19 cellular contexts compared by ENCODE assay signal in genomic region chr22:44118645-44119315, GRCh38.
"Had no signal": no experiment of that assay in that cellular context is flagged by ENCODE, and none has a peak within 500 bp of the region (broad histone marks: within the 10 kb centered on the region; RNA-seq: fewer than 3 reads in every experiment).

No MANE protein-coding gene starts in this region.

- H3K9me3 Mint-ChIP-seq: activated CD4-positive, alpha-beta memory T cell treated with anti-CD3 and anti-CD28 coated beads, Interleukin-2, amount 10 ng/mL, durations not matched to agents 7 days and 5 days; activated naive CD4-positive, alpha-beta T cell treated with anti-CD3 and anti-CD28 coated beads for 36 hours; activated T-cell treated with anti-CD3 and anti-CD28 coated beads, Interleukin-2, amount 50 U/mL, for 24 hours; neural crest cell; T-helper 2 cell treated with Interferon-gamma antibody and Interleukin-4, amounts not matched to agents 5 μg/mL and 100 μg/mL, for 36 hours had no signal

- H3K27me3 Mint-ChIP-seq: activated CD4-positive, alpha-beta memory T cell treated with anti-CD3 and anti-CD28 coated beads, Interleukin-2, amount 10 ng/mL, durations not matched to agents 7 days and 5 days; activated T-cell treated with anti-CD3 and anti-CD28 coated beads, Interleukin-2, amount 50 U/mL, for 24 hours; stimulated activated naive B cell treated with anti-CD40 and anti-IgM and Interleukin-4, amounts not matched to agents 10 μg/mL and 1 μg/mL and 100 μg/mL, for 72 hours had no signal

- H3K4me1 ChIP-seq: body of pancreas had no signal

- H3K36me3 ChIP-seq: ovary had no signal

- H3K4me3 ChIP-seq: body of pancreas, ovary had no signal

- H3K27ac Mint-ChIP-seq: activated CD4-positive, alpha-beta memory T cell treated with anti-CD3 and anti-CD28 coated beads, Interleukin-2, amount 10 ng/mL, durations not matched to agents 7 days and 5 days; activated naive CD4-positive, alpha-beta T cell treated with anti-CD3 and anti-CD28 coated beads for 36 hours; activated T-cell treated with anti-CD3 and anti-CD28 coated beads, Interleukin-2, amount 50 U/mL, for 24 hours; activated T-helper 2 cell treated with anti-CD3 and anti-CD28 coated beads, Interferon-gamma antibody, Interleukin-2, Interleukin-4, amounts not matched to agents 10 μg/mL and 5 μg/mL and 100 μg/mL, durations not matched to agents 14 hours and 24 hours and 36 hours; stimulated activated naive B cell treated with anti-CD40 and anti-IgM and Interleukin-4, amounts not matched to agents 10 μg/mL and 1 μg/mL and 100 μg/mL, for 72 hours; T-helper 2 cell treated with Interferon-gamma antibody and Interleukin-4, amounts not matched to agents 5 μg/mL and 100 μg/mL, for 36 hours had no signal

- H3K9me3 ChIP-seq: body of pancreas, ovary had no signal

- DNase-seq: activated CD4-positive, alpha-beta memory T cell treated with anti-CD3 and anti-CD28 coated beads, Interleukin-2, amount 10 ng/mL, durations not matched to agents 7 days and 5 days; activated CD4-positive, alpha-beta T cell treated with anti-CD3 and anti-CD28 coated beads for 48 hours; activated CD4-positive, CD25-positive, alpha-beta regulatory T cell; activated naive CD4-positive, alpha-beta T cell treated with anti-CD3 and anti-CD28 coated beads for 36 hours; activated T-cell treated with anti-CD3 and anti-CD28 coated beads, Interleukin-2, amount 50 U/mL, for 24 hours; caudate nucleus; erythroblast; foreskin melanocyte; glutamatergic neuron; hypothalamus; islet precursor cell; mammary epithelial cell; stimulated activated naive B cell treated with anti-CD40 and anti-IgM and Interleukin-4, amounts not matched to agents 10 μg/mL and 1 μg/mL and 100 μg/mL, for 72 hours; SW 1271 had no signal

- H3K4me1 Mint-ChIP-seq: activated CD4-positive, alpha-beta memory T cell treated with anti-CD3 and anti-CD28 coated beads, Interleukin-2, amount 10 ng/mL, durations not matched to agents 7 days and 5 days had no signal

- H3K4me3 Mint-ChIP-seq: activated CD4-positive, alpha-beta memory T cell treated with anti-CD3 and anti-CD28 coated beads, Interleukin-2, amount 10 ng/mL, durations not matched to agents 7 days and 5 days; activated naive CD4-positive, alpha-beta T cell treated with anti-CD3 and anti-CD28 coated beads for 36 hours; activated T-cell treated with anti-CD3 and anti-CD28 coated beads, Interleukin-2, amount 50 U/mL, for 24 hours; neural crest cell; stimulated activated naive B cell treated with anti-CD40 and anti-IgM and Interleukin-4, amounts not matched to agents 10 μg/mL and 1 μg/mL and 100 μg/mL, for 72 hours; T-helper 2 cell treated with Interferon-gamma antibody and Interleukin-4, amounts not matched to agents 5 μg/mL and 100 μg/mL, for 36 hours had no signal

- H3K27ac ChIP-seq: body of pancreas, ovary had no signal

- H3K27me3 ChIP-seq: body of pancreas, ovary had no signal
